ENCODE assay signal across 21 cellular contexts in the genomic region with DNA sequence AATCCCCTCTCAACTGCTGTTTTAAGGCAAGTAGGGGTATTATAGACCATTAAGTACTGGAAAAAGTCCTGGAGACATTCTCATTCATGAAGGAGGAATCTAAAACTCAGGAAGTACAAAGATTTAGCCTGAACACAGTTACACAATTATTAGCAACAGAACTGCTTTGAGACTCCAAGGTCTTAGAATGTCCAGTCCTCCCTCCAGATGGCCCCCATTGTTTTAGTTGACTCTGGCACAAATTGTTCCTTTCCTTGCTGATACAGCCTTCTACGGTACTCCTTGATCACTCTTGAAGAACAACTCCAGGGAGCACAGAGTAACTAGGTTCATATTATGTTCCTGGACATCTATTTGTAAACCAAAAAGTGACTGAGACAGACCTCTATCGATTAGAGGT.
DNase-seq lines count a peak whose midpoint lies in the region; ATAC-seq and TF ChIP-seq lines count a peak whose summit lies in the region.
"Had no signal": no experiment of that assay in that cellular context is flagged by ENCODE, and none has a peak within 500 bp of the region (broad histone marks: within the 10 kb centered on the region; RNA-seq: fewer than 3 reads in every experiment).

No MANE protein-coding gene starts in this region.

- H3K27me3 ChIP-seq in ascending aorta (no peaks in the 10 kb centered on the region), skeletal muscle tissue (ENCODE audit: control insufficient read depth in 3 of 3, insufficient read depth in 3 of 3, low read length in 3 of 3) (no peaks in the 10 kb centered on the region)
- H3K27me3 ChIP-seq: spleen had no signal

- H3K36me3 ChIP-seq in ascending aorta (no peaks in the 10 kb centered on the region), skeletal muscle tissue (ENCODE audit: control insufficient read depth in 3 of 3, insufficient read depth in 3 of 3, low read length in 3 of 3) (no peaks in the 10 kb centered on the region)
- H3K36me3 ChIP-seq: spleen had no signal

- no peaks in the 10 kb centered on the region for H3K9me3 ChIP-seq in ascending aorta
- no peaks in the 10 kb centered on the region for H3K9me3 ChIP-seq in skeletal muscle tissue (ENCODE audit: control insufficient read depth in 3 of 3, low read length in 3 of 3)
- H3K9me3 ChIP-seq: spleen had no signal

- peak; percentile 18 for DNase-seq in EH (ENCODE audit: low read depth)
- DNase-seq in ascending aorta (ENCODE audit: low spot score in 2 of 2) = no peak
- no peak for DNase-seq in left ventricle myocardium superior
- DNase-seq in NCI-H226 = no peak
- DNase-seq in hypothalamus (lab: John Stamatoyannopoulos, UW) = no peak
- DNase-seq in T-helper 9 cell = no peak
- no peak for DNase-seq in SKM-1 treated with dmso at 0.1 percent for 144 hours (lab: John Stamatoyannopoulos, UW; ENCODE audit: unreplicated experiment)
- DNase-seq: ACHN; activated CD4-positive, alpha-beta T cell treated with anti-CD3 and anti-CD28 coated beads, Interleukin-2, amount 10 ng/mL, durations not matched to agents 24 days and 14 days; activated CD8-positive, alpha-beta memory T cell treated with anti-CD3 and anti-CD28 coated beads, Interleukin-2, amount 10 ng/mL, durations not matched to agents 7 days and 5 days; C1 segment of cervical spinal cord; naive thymus-derived CD4-positive, alpha-beta T cell; NCI-H1105 treated with DMSO at 0.1 percent for 48 hours; NCI-H526 treated with DMSO at 0.1 percent for 48 hours; spleen; stimulated activated CD4-positive, alpha-beta T cell treated with anti-CD3 and anti-CD28 coated beads, Interleukin-4, amount 100 ng/mL, for 4 hours; T-cell had no signal

- peak; percentile 73 for ATAC-seq in left ventricle myocardium superior
- ATAC-seq: activated CD8-positive, alpha-beta memory T cell treated with anti-CD3 and anti-CD28 coated beads, Interleukin-2, amount 10 ng/mL, durations not matched to agents 7 days and 5 days; activated naive CD4-positive, alpha-beta T cell treated with anti-CD3 and anti-CD28 coated beads, Interleukin-2, amount 50 U/mL, for 72 hours; HCT116; naive thymus-derived CD4-positive, alpha-beta T cell; T-cell had no signal

- H3K27ac ChIP-seq in ascending aorta (peak overlapping the region; percentile 47 to 51), skeletal muscle tissue (ENCODE audit: low read depth, low read length) (peak overlapping the region; percentile 36)
- H3K27ac ChIP-seq: parathyroid adenoma had no signal

- no peak overlapping the region for H3K4me3 ChIP-seq in ascending aorta
- no peak overlapping the region for H3K4me3 ChIP-seq in skeletal muscle tissue (ENCODE audit: low read length in 3 of 3)
- H3K4me3 ChIP-seq: spleen had no signal

- intact Hi-C loops in ascending aorta (cut with DNase I) (no loop called here), left ventricle myocardium superior (cut with micrococcal nuclease) (no loop called here)

- H3K9ac ChIP-seq in skeletal muscle tissue (ENCODE audit: low read depth in 1 of 3, low read length in 3 of 3) = no peak overlapping the region
- H3K9ac ChIP-seq: parathyroid adenoma had no signal

- no peak for TF ChIP-seq CTCF in ascending aorta (IDR thresholded peaks at IDR 0.05)

- H3K4me1 ChIP-seq in ascending aorta (peaks cover 0 to 3% of the 10 kb centered on the region in 2 donors), skeletal muscle tissue (ENCODE audit: control insufficient read depth in 3 of 3, insufficient read depth in 3 of 3, low read length in 3 of 3) (no peaks in the 10 kb centered on the region)
- H3K4me1 ChIP-seq: parathyroid adenoma, spleen had no signal
